ENCODE assay signal across 28 cellular contexts in genomic region chr6:45872827-45873226, GRCh38.
"Had no signal": no experiment of that assay in that cellular context is flagged by ENCODE, and none has a peak within 500 bp of the region (broad histone marks: within the 10 kb centered on the region; RNA-seq: fewer than 3 reads in every experiment).

No MANE protein-coding gene starts in this region.

- DNase-seq: colonic mucosa; dermis blood vessel endothelial cell; effector memory CD4-positive, alpha-beta T cell; esophagus squamous epithelium; head of caudate nucleus; kidney; left lung; lower lobe of right lung; mucosa of descending colon; naive thymus-derived CD4-positive, alpha-beta T cell; nucleus accumbens; ovary; posterior cingulate gyrus; psoas muscle; right lobe of liver; stimulated activated CD4-positive, alpha-beta T cell treated with anti-CD3 and anti-CD28 coated beads, Interleukin-12 subunit alpha, Interleukin-12 subunit beta, amount 100 ng/mL, for 4 hours; stimulated activated CD4-positive, alpha-beta T cell treated with anti-CD3 and anti-CD28 coated beads, Interleukin-1b, Interleukin-23, amount 100 ng/mL, for 48 hours; stimulated activated CD4-positive, alpha-beta T cell treated with anti-CD3 and anti-CD28 coated beads, Interleukin-4, amount 100 ng/mL, for 1 hour; stimulated activated CD8-positive, alpha-beta memory T cell treated with anti-CD3 and anti-CD28 coated beads, Interleukin-4, amount 100 ng/mL, for 48 hours; stimulated activated naive CD4-positive, alpha-beta T cell; stomach had no signal

- H3K27me3 ChIP-seq: colonic mucosa, hepatocyte, left lung, neural progenitor cell, ovary, right lobe of liver, tibial artery had no signal

- H3K4me1 Mint-ChIP-seq: central memory CD8-positive, alpha-beta T cell; naive thymus-derived CD4-positive, alpha-beta T cell; neural progenitor cell had no signal

- H3K9me3 ChIP-seq: colonic mucosa, esophagus squamous epithelium, left lung, lower lobe of right lung, mucosa of descending colon, ovary, psoas muscle, right lobe of liver, stomach, tibial artery had no signal

- H3K27ac Mint-ChIP-seq: naive thymus-derived CD4-positive, alpha-beta T cell; neural progenitor cell; type B pancreatic cell had no signal

- H3K4me3 Mint-ChIP-seq: central memory CD8-positive, alpha-beta T cell; naive thymus-derived CD4-positive, alpha-beta T cell; neural progenitor cell; type B pancreatic cell had no signal

- H3K36me3 ChIP-seq: colonic mucosa, esophagus squamous epithelium, left lung, lower lobe of right lung, neural progenitor cell, ovary, right lobe of liver, stomach, tibial artery had no signal

- H3K9me3 Mint-ChIP-seq: central memory CD8-positive, alpha-beta T cell; nephron; neural progenitor cell; type B pancreatic cell had no signal

- H3K4me3 ChIP-seq: colonic mucosa, esophagus squamous epithelium, hepatocyte, left lung, lower lobe of right lung, mucosa of descending colon, neural progenitor cell, ovary, psoas muscle, right lobe of liver, smooth muscle cell, stomach, tibial artery had no signal

- H3K4me1 ChIP-seq: colonic mucosa, esophagus squamous epithelium, left lung, lower lobe of right lung, psoas muscle, right lobe of liver, stomach, tibial artery had no signal

- ATAC-seq: left lung; lower lobe of right lung; mucosa of descending colon; naive thymus-derived CD4-positive, alpha-beta T cell; psoas muscle; right lobe of liver had no signal

- H3K27ac ChIP-seq: colonic mucosa, esophagus squamous epithelium, hepatocyte, left lung, lower lobe of right lung, neural progenitor cell, ovary, psoas muscle, right lobe of liver, stomach, tibial artery had no signal
